In the genomic region with DNA sequence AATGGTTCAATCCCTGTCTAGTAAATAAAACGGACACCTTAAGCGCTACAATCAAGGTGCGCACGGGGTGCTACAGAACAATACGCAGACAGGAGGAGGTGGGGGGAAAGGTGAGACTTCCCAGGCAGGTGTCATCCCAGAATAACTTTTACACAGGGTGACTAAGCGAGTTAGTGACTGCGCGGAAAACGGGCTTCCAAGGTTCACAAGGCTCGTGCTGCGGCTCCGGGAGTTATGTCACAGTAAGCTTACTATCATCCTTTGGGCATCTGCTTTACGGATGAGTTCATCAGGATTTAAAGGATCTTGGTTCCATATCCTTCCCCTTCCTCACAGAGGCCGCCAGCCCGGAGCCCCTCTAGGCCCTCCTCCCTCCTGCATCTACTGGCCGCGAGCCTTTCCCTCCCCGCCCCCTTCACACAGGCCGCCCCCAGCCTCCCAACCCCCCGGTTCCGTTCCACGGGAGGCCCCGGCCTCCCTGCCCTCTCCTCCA, we compare ENCODE assay signal across 7 cellular contexts. TPM values are rescaled to one million over a fixed set of nuclear protein-coding genes. Genes with fewer than 3 reads are reported as not detected.
DNase-seq lines count a peak whose midpoint lies in the region; ATAC-seq and TF ChIP-seq lines count a peak whose summit lies in the region.

No MANE protein-coding gene starts in this region.

- TF ChIP-seq CTCF in nephron (IDR thresholded peaks at IDR 0.05; ENCODE audit: unreplicated experiment in 3 of 3) = no peak

- peak overlapping the region; percentile 92 for H3K4me3 Mint-ChIP-seq in T-helper 1 cell treated with Interleukin-12 subunit alpha and Interleukin-12 subunit beta and Interleukin-4 antibody, amounts not matched to agents 30 μg/mL and 1 μg/mL, for 36 hours
- peak overlapping the region; percentile 98 to 100 (median 98) for H3K4me3 Mint-ChIP-seq in nephron

- peaks cover 3% of the 10 kb centered on the region for H3K27me3 Mint-ChIP-seq in T-helper 1 cell treated with Interleukin-12 subunit alpha and Interleukin-12 subunit beta and Interleukin-4 antibody, amounts not matched to agents 30 μg/mL and 1 μg/mL, for 36 hours (ENCODE audit: low read depth)
- peaks cover 4% of the 10 kb centered on the region for H3K27me3 Mint-ChIP-seq in nephron (ENCODE audit: low read depth)

- DNase-seq in Kasumi-1 (lab: John Stamatoyannopoulos, UW) (peak; percentile 24 to 31), HK-2 (ENCODE audit: unreplicated experiment) (no peak)

- peaks cover 16% of the 10 kb centered on the region for H3K9me3 Mint-ChIP-seq in T-helper 1 cell treated with Interleukin-12 subunit alpha and Interleukin-12 subunit beta and Interleukin-4 antibody, amounts not matched to agents 30 μg/mL and 1 μg/mL, for 36 hours
- peaks cover 10% of the 10 kb centered on the region for H3K9me3 Mint-ChIP-seq in nephron

- H3K36me3 Mint-ChIP-seq in T-helper 1 cell treated with Interleukin-12 subunit alpha and Interleukin-12 subunit beta and Interleukin-4 antibody, amounts not matched to agents 30 μg/mL and 1 μg/mL, for 36 hours (ENCODE audit: low read depth) = peaks cover 8% of the 10 kb centered on the region
- H3K36me3 Mint-ChIP-seq in nephron (ENCODE audit: low read depth) = peaks cover 33% of the 10 kb centered on the region

- no peaks in the 10 kb centered on the region for H3K27me3 ChIP-seq in esophagus (ENCODE audit: control insufficient read depth in 1 of 2, insufficient read depth in 2 of 2, low read length in 2 of 2)

- H3K9me3 ChIP-seq in ES-I3 (ENCODE audit: control insufficient read depth, insufficient read depth, low read length) (peaks cover 11% of the 10 kb centered on the region), esophagus (ENCODE audit: control insufficient read depth in 2 of 2, insufficient read depth in 1 of 2, low read depth in 1 of 2, low read length in 1 of 2) (peaks cover 0 to 4% of the 10 kb centered on the region in 2 donors)

- no peaks in the 10 kb centered on the region for H3K4me1 ChIP-seq in ES-I3 (ENCODE audit: insufficient read depth, low read length)
- no peaks in the 10 kb centered on the region for H3K4me1 ChIP-seq in esophagus (ENCODE audit: control insufficient read depth in 2 of 2, insufficient read depth in 2 of 2, low read length in 1 of 2)

- H3K36me3 ChIP-seq in ES-I3 (ENCODE audit: insufficient read depth, low read length) = no peaks in the 10 kb centered on the region
- H3K36me3 ChIP-seq in esophagus (ENCODE audit: control insufficient read depth in 2 of 2, insufficient read depth in 2 of 2, low read length in 1 of 2) = no peaks in the 10 kb centered on the region

- peak overlapping the region; percentile 96 for H3K27ac ChIP-seq in esophagus (ENCODE audit: low read depth in 2 of 2, low read length in 1 of 2)

- H3K9ac ChIP-seq in ES-I3 (ENCODE audit: low read depth, low read length) = peak overlapping the region; percentile 87

- ATAC-seq in GM21576 (IDR thresholded peaks at IDR 0.05; ENCODE audit: unreplicated experiment) = peak; percentile 19

- H3K27ac Mint-ChIP-seq in T-helper 1 cell treated with Interleukin-12 subunit alpha and Interleukin-12 subunit beta and Interleukin-4 antibody, amounts not matched to agents 30 μg/mL and 1 μg/mL, for 36 hours = peak overlapping the region; percentile 87
- H3K27ac Mint-ChIP-seq in nephron = peak overlapping the region; percentile 99 to 100 (median 100)

- WGBS in esophagus, 2 donors = 4 to 5% methylated on average over 23 of the region's 23 CpGs

- H3K4me1 Mint-ChIP-seq in T-helper 1 cell treated with Interleukin-12 subunit alpha and Interleukin-12 subunit beta and Interleukin-4 antibody, amounts not matched to agents 30 μg/mL and 1 μg/mL, for 36 hours (ENCODE audit: low read depth) = peaks cover 15% of the 10 kb centered on the region
- H3K4me1 Mint-ChIP-seq in nephron = peaks cover 22% of the 10 kb centered on the region

- H3K4me3 ChIP-seq in esophagus (ENCODE audit: low read depth in 1 of 2, low read length in 2 of 2) = peak overlapping the region; percentile 53 to 80

RNA-seq across cellular contexts. Expression of a gene that starts 0.5 kb away (rescaled TPM):
- 1 to 10 TPM; 3.1 TPM for polyA plus RNA-seq in esophagus

RNA-seq across cellular contexts. Expression of a gene that starts 40.8 kb away (rescaled TPM):
- polyA plus RNA-seq in esophagus = 10 to 100 TPM; 12.6 to 21.6 TPM
